Comparison of ENCODE assay signal across 8 cellular contexts in the genomic region with DNA sequence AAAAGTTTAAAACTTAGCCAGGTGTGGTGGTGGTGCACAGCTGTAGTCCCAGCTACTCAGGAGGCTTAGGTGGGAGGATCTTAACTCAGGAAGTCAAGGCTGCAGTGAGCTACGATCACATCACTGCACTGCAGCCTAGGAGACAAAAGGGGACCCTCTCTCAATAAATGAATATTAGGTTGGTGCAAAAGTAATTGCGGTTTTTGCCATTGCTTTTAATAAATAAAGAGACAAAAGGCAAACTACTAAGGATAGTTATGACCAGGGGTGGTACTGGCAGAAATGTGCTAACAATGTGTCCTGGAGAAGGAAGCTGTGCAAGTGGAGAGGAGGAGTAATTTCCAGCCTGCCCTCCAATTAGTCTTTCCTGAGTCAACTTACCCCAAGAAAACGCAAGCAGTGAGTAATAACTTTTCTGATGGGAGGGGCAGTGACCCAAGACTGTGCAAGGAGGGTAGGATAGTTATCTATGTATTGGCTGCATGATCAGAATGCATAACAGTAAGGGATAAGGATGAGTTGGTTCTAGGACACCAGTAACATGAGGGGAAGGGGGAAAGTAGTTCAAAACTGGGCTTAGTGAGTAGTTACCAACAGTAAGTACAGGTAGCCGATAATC. TPM values are rescaled to one million over a fixed set of nuclear protein-coding genes. Genes with fewer than 3 reads are reported as not detected.
A peak's percentile ranks its signal among the peaks of the same experiment; 100 is the strongest.
DNase-seq lines count a peak whose midpoint lies in the region; ATAC-seq and TF ChIP-seq lines count a peak whose summit lies in the region.

No MANE protein-coding gene starts in this region.

- peak overlapping the region; percentile 84 for H3K4me3 Mint-ChIP-seq in Calu3 (ENCODE audit: low read depth, unreplicated experiment)
- H3K4me3 Mint-ChIP-seq in neural crest cell, result peak overlapping the region; percentile 97

- H3K4me1 ChIP-seq in duodenal mucosa (ENCODE audit: control insufficient read depth in 1 of 2, insufficient read depth in 2 of 2, low read length in 2 of 2), result peaks cover 11 to 14% of the 10 kb centered on the region in 2 donors

- no peak for DNase-seq in Calu3
- peak; percentile 20 for DNase-seq in NCI-H69 (lab: John Stamatoyannopoulos, UW)
- DNase-seq in neural crest cell (ENCODE audit: low read depth, low spot score), result no peak
- DNase-seq in GM19240 (ENCODE audit: insufficient read length, low spot score), result no peak
- DNase-seq in KG1 (lab: John Stamatoyannopoulos, UW), result no peak
- DNase-seq in OCI-M2 (lab: John Stamatoyannopoulos, UW; ENCODE audit: unreplicated experiment), result no peak

- TSS peak; percentile 16 for BruUV-seq in Calu3 (replicated peaks; lab: Mats Ljungman, UMichigan)

- no peak for ATAC-seq in HG03025 (IDR thresholded peaks at IDR 0.05; ENCODE audit: low FRiP score, unreplicated experiment)

- H3K36me3 ChIP-seq in duodenal mucosa (ENCODE audit: control insufficient read depth in 1 of 2, insufficient read depth in 2 of 2, low read length in 2 of 2), result no peaks in the 10 kb centered on the region

- no peaks in the 10 kb centered on the region for H3K9me3 Mint-ChIP-seq in Calu3 (ENCODE audit: low read depth, unreplicated experiment)
- H3K9me3 Mint-ChIP-seq in neural crest cell, result no peaks in the 10 kb centered on the region

- intact Hi-C loops in Calu3 (cut with micrococcal nuclease; ENCODE audit: unreplicated experiment), result loop anchor here (5.0 kb wide), 1 partner anchor 33 kb away; no protein-coding TSS in a partner anchor

- peak overlapping the region; percentile 87 to 96 for H3K4me3 ChIP-seq in duodenal mucosa (ENCODE audit: low read depth in 1 of 2, low read length in 2 of 2)

- no peak overlapping the region for H3K27ac ChIP-seq in duodenal mucosa (ENCODE audit: low read depth, low read length)

- H3K27me3 Mint-ChIP-seq in Calu3 (ENCODE audit: unreplicated experiment), result no peaks in the 10 kb centered on the region
- no peaks in the 10 kb centered on the region for H3K27me3 Mint-ChIP-seq in neural crest cell (ENCODE audit: low read depth)

- peak overlapping the region; percentile 62 for H3K27ac Mint-ChIP-seq in Calu3 (ENCODE audit: unreplicated experiment)
- H3K27ac Mint-ChIP-seq in neural crest cell (ENCODE audit: unreplicated experiment), result no peak overlapping the region

- peak overlapping the region; percentile 75 to 85 for H3K9ac ChIP-seq in duodenal mucosa (ENCODE audit: low read depth in 1 of 2, low read length in 2 of 2)

- TF ChIP-seq CTCF in Calu3 (IDR thresholded peaks at IDR 0.05; ENCODE audit: unreplicated experiment) (no peak), neural crest cell (conservative IDR thresholded peaks at IDR 0.05) (no peak)

- no peaks in the 10 kb centered on the region for H3K27me3 ChIP-seq in duodenal mucosa (ENCODE audit: control insufficient read depth in 1 of 2, insufficient read depth in 2 of 2, low read length in 2 of 2)

- peaks cover 50% of the 10 kb centered on the region for H3K4me1 Mint-ChIP-seq in Calu3 (ENCODE audit: low read depth, unreplicated experiment)
- H3K4me1 Mint-ChIP-seq in neural crest cell, result peaks cover 22% of the 10 kb centered on the region

- CTCF ChIA-PET in Calu3 (lab: Charles Lee), result interaction anchor here (1.5 kb wide), 1 partner anchor 9 kb away, joined by 4 read pairs; no protein-coding TSS in a partner anchor

- H3K9me3 ChIP-seq in duodenal mucosa (ENCODE audit: control insufficient read depth in 1 of 2, low read length in 2 of 2), result no peaks in the 10 kb centered on the region

- H3K36me3 Mint-ChIP-seq in Calu3 (ENCODE audit: insufficient read depth, unreplicated experiment), result peaks cover 19% of the 10 kb centered on the region
- H3K36me3 Mint-ChIP-seq in neural crest cell (ENCODE audit: low read depth), result peaks cover 2% of the 10 kb centered on the region

RNA-seq across cellular contexts. Expression of a gene that starts 1.5 kb away (rescaled TPM):
- total RNA-seq in Calu3 (2022) (26.4 and 26.6 TPM in 2 replicates), neural crest cell (28.0 and 28.2 TPM in 2 replicates)
